8 cellular contexts compared by ENCODE assay signal in the genomic region with DNA sequence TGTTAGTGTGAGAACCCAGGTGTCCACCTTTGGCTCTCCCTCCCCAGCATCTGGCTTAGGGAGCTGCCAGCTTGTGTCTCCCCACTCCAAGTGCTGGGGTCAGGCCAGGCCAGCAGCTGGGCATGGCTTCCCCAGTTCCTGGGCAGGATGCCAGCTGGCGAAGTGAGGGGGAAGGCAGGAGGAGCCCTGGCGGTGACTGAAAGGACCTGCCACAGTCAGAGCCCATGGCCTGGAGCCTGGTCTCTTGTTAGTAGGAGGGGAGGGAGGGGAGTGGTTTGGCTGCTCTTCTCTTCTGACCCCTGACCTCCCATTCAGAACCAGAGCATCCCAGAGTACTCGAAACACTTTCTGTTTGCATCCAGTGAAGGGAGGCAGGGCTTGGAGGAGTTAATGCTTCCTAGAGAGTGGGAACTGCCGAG. TPM values are rescaled to one million over a fixed set of nuclear protein-coding genes. Genes with fewer than 3 reads are reported as not detected.
DNase-seq lines count a peak whose midpoint lies in the region; ATAC-seq and TF ChIP-seq lines count a peak whose summit lies in the region.
"Had no signal": no experiment of that assay in that cellular context is flagged by ENCODE, and none has a peak within 500 bp of the region (broad histone marks: within the 10 kb centered on the region; RNA-seq: fewer than 3 reads in every experiment).

No MANE protein-coding gene starts in this region.

- H3K4me3 ChIP-seq in GM12875 (ENCODE audit: low read depth, low read length): no peak overlapping the region

- peak; percentile 94 for DNase-seq in NCI-H2171 (lab: John Stamatoyannopoulos, UW)
- DNase-seq in activated CD4-positive, alpha-beta T cell treated with anti-CD3 and anti-CD28 coated beads, Interleukin-2, amount 10 ng/mL, durations not matched to agents 7 days and 5 days: peak; percentile 27
- peak; percentile 97 for DNase-seq in epidermal melanocyte (ENCODE audit: insufficient read length, low spot score)
- DNase-seq in mesenteric fat pad (ENCODE audit: low spot score): peak; percentile 98

- H3K27ac ChIP-seq in temporal lobe (ENCODE audit: low read depth, low read length): peak overlapping the region; percentile 88

- H3K9me3 Mint-ChIP-seq in activated CD4-positive, alpha-beta T cell treated with anti-CD3 and anti-CD28 coated beads, Interleukin-2, amount 10 ng/mL, durations not matched to agents 7 days and 5 days: no peaks in the 10 kb centered on the region
- H3K9me3 Mint-ChIP-seq: activated naive CD4-positive, alpha-beta T cell treated with anti-CD3 and anti-CD28 coated beads, Interleukin-2, amount 50 U/mL, for 24 hours had no signal

- no peak for ATAC-seq in GM21619 (IDR thresholded peaks at IDR 0.05; ENCODE audit: unreplicated experiment)

- CTCF ChIA-PET in activated CD4-positive, alpha-beta T cell treated with anti-CD3 and anti-CD28 coated beads, Interleukin-2, amount 10 ng/mL, durations not matched to agents 7 days and 5 days (lab: Charles Lee): no interaction called here

- H3K27me3 Mint-ChIP-seq in activated CD4-positive, alpha-beta T cell treated with anti-CD3 and anti-CD28 coated beads, Interleukin-2, amount 10 ng/mL, durations not matched to agents 7 days and 5 days: no peaks in the 10 kb centered on the region
- H3K27me3 Mint-ChIP-seq: activated naive CD4-positive, alpha-beta T cell treated with anti-CD3 and anti-CD28 coated beads, Interleukin-2, amount 50 U/mL, for 24 hours had no signal

- no peak overlapping the region for H3K4me3 Mint-ChIP-seq in activated CD4-positive, alpha-beta T cell treated with anti-CD3 and anti-CD28 coated beads, Interleukin-2, amount 10 ng/mL, durations not matched to agents 7 days and 5 days

- H3K4me1 Mint-ChIP-seq in activated CD4-positive, alpha-beta T cell treated with anti-CD3 and anti-CD28 coated beads, Interleukin-2, amount 10 ng/mL, durations not matched to agents 7 days and 5 days: peaks cover 16% of the 10 kb centered on the region

- 0 out of 2 replicates have a peak, but pooled peaks have one; percentile 13 for TF ChIP-seq CTCF in GM12875 (IDR thresholded peaks at IDR 0.05; ENCODE audit: borderline replicate concordance, insufficient read depth, low read depth, low read length)

- H3K36me3 Mint-ChIP-seq in activated CD4-positive, alpha-beta T cell treated with anti-CD3 and anti-CD28 coated beads, Interleukin-2, amount 10 ng/mL, durations not matched to agents 7 days and 5 days (ENCODE audit: low read depth): peaks cover 40% of the 10 kb centered on the region

- H3K27ac Mint-ChIP-seq in activated CD4-positive, alpha-beta T cell treated with anti-CD3 and anti-CD28 coated beads, Interleukin-2, amount 10 ng/mL, durations not matched to agents 7 days and 5 days: no peak overlapping the region

- POLR2A ChIA-PET in activated CD4-positive, alpha-beta T cell treated with anti-CD3 and anti-CD28 coated beads, Interleukin-2, amount 10 ng/mL, durations not matched to agents 7 days and 5 days (lab: Charles Lee): no interaction called here

RNA-seq across cellular contexts. Expression of a gene that starts 0.6 kb away (rescaled TPM):
- total RNA-seq in activated CD4-positive, alpha-beta T cell treated with anti-CD3 and anti-CD28 coated beads, Interleukin-2, amount 10 ng/mL, durations not matched to agents 7 days and 5 days: 100 to 1,000 TPM; 216 to 223 TPM
- total RNA-seq in mesenteric fat pad (40.9 TPM), temporal lobe (285 TPM)

RNA-seq across cellular contexts. Expression of a gene that starts 26.9 kb away (rescaled TPM):
- total RNA-seq in activated CD4-positive, alpha-beta T cell treated with anti-CD3 and anti-CD28 coated beads, Interleukin-2, amount 10 ng/mL, durations not matched to agents 7 days and 5 days: 1 to 10 TPM; 4.4 to 4.5 TPM
- total RNA-seq in mesenteric fat pad (0.80 TPM), temporal lobe (10.8 TPM)

RNA-seq across cellular contexts. Expression of a gene that starts 31.4 kb away (rescaled TPM):
- total RNA-seq in activated CD4-positive, alpha-beta T cell treated with anti-CD3 and anti-CD28 coated beads, Interleukin-2, amount 10 ng/mL, durations not matched to agents 7 days and 5 days: 1 to 10 TPM; 8.2 to 9.0 TPM
- total RNA-seq in mesenteric fat pad: 16.7 TPM
- total RNA-seq in temporal lobe: 9.6 TPM

RNA-seq across cellular contexts. Expression of a gene that starts 31.8 kb away (rescaled TPM):
- total RNA-seq in activated CD4-positive, alpha-beta T cell treated with anti-CD3 and anti-CD28 coated beads, Interleukin-2, amount 10 ng/mL, durations not matched to agents 7 days and 5 days: 10 to 100 TPM; 84.2 to 93.0 TPM
- 68.3 TPM for total RNA-seq in mesenteric fat pad
- 25.8 TPM for total RNA-seq in temporal lobe

RNA-seq across cellular contexts. Expression of a gene that starts 34.3 kb away (rescaled TPM):
- under 1 TPM; 0.55 to 0.87 TPM for total RNA-seq in activated CD4-positive, alpha-beta T cell treated with anti-CD3 and anti-CD28 coated beads, Interleukin-2, amount 10 ng/mL, durations not matched to agents 7 days and 5 days
- total RNA-seq in mesenteric fat pad (34.2 TPM), temporal lobe (0.49 TPM)

Comparison
In these comparisons a context has a peak if more than half of its experiments do, and no peak if none do; other contexts are left out.
1. DNase-seq: peak in every context shown above with its lines; median percentile 98 in mesenteric fat pad; 97 in epidermal melanocyte; 94 in NCI-H2171; 27 in activated CD4-positive, alpha-beta T cell treated with anti-CD3 and anti-CD28 coated beads, Interleukin-2, amount 10 ng/mL, durations not matched to agents 7 days and 5 days.